13 cellular contexts compared by ENCODE assay signal in the genomic region with DNA sequence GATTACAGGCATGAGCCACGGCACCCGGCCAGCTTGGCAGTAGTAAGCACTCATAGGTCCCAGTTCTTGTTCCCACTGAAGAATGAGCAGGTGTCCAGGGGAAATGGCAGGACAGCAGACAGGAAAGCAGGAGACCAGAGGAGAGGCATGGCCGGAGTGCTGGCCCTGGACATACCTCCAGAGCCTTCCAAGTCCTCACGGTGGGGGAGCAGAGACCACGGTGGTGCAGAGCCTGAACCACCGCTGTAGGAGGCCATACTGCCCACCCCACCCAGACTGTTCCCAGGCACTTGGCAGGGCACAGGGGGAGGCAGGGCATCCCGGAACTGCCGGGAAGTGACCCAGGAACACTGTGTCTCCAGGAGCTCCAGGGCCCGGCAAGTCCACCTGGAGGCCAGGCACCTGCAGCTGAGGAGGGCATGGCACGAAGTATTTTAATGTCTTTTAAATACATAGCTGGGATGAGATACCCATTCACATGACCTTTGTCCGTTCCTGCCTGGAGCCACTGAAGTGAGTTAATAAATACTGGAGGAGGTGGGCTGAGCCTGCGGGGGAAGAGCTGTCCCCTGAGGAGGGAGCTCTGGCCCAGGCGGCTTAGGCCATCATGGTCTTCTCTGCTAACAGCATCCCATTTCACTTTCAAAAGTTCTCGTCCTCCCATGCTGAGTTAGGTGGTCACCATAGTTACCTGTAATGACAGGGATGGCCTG. TPM values are rescaled to one million over a fixed set of nuclear protein-coding genes. Genes with fewer than 3 reads are reported as not detected.
DNase-seq lines count a peak whose midpoint lies in the region; ATAC-seq, FAIRE-seq and TF ChIP-seq lines count a peak whose summit lies in the region.
"Had no signal": no experiment of that assay in that cellular context is flagged by ENCODE, and none has a peak within 500 bp of the region (broad histone marks: within the 10 kb centered on the region; RNA-seq: fewer than 3 reads in every experiment).

No MANE protein-coding gene starts in this region.

- no peak overlapping the region for H2AFZ ChIP-seq in GM12878 (ENCODE audit: control insufficient read depth, low read depth, low read length)

- BruUV-seq in GM12878 (replicated peaks; lab: Mats Ljungman, UMichigan), result no TSS peak
- no TSS peak for BruUV-seq in Calu3 (replicated peaks; lab: Mats Ljungman, UMichigan)

- ATAC-seq in GM21825 (IDR thresholded peaks at IDR 0.05; ENCODE audit: unreplicated experiment) (peak; percentile 10), GM12878 (peak; percentile 27)

- H3K27ac Mint-ChIP-seq in nephron (peak overlapping the region in 2 of 3 experiments; percentile 32 to 84), Calu3 (ENCODE audit: unreplicated experiment) (no peak overlapping the region)

- no peaks in the 10 kb centered on the region for H3K27me3 ChIP-seq in GM12878 (replicated peaks in 1 of 2; ENCODE audit: control insufficient read depth in 2 of 2, insufficient read depth in 2 of 2, low read length in 1 of 2)

- DNase-seq in DMS53 treated with DMSO at 0.1 percent for 48 hours (lab: John Stamatoyannopoulos, UW; ENCODE audit: unreplicated experiment) (peak; percentile 12), GM12878 (ENCODE audit: low read depth, low spot score) (no peak), D341Med (ENCODE audit: low spot score) (no peak), Calu3 (no peak), GM12892 (ENCODE audit: insufficient read length) (no peak)
- DNase-seq: amniotic stem cell, glutamatergic neuron had no signal

- peaks cover 5% of the 10 kb centered on the region; the same call in 1 of the 2 replicates for H3K4me1 ChIP-seq in GM12878 (ENCODE audit: control insufficient read depth, insufficient read depth, low read length)

- RAD21 ChIA-PET in GM12878 (lab: Charles Lee; ENCODE audit: unreplicated experiment), result no interaction called here

- in situ Hi-C loops in GM12878 (cut with MboI), result no loop called here

- H3K9me3 Mint-ChIP-seq in nephron, result no peaks in the 10 kb centered on the region
- no peaks in the 10 kb centered on the region for H3K9me3 Mint-ChIP-seq in Calu3 (ENCODE audit: low read depth, unreplicated experiment)
- H3K9me3 Mint-ChIP-seq: CD14-positive monocyte had no signal

- no peaks in the 10 kb centered on the region for H4K20me1 ChIP-seq in GM12878 (ENCODE audit: control insufficient read depth, insufficient read depth)

- POLR2A ChIA-PET in GM12878 (lab: Charles Lee), result no interaction called here

- no peak overlapping the region for H3K27ac ChIP-seq in GM12878 (ENCODE audit: control insufficient read depth, insufficient read depth)
- H3K27ac ChIP-seq: RWPE1 had no signal

- FAIRE-seq in GM12878 (lab: Jason Lieb, UNC), result no peak
- FAIRE-seq in GM12892 (lab: Jason Lieb, UNC), result no peak

- H3K79me2 ChIP-seq in GM12878 (ENCODE audit: control insufficient read depth, insufficient read depth, low read length), result no peaks in the 10 kb centered on the region

- SMC1A ChIA-PET in GM12878 (lab: Charles Lee; ENCODE audit: uncharacterized antibody, unreplicated experiment), result interaction anchor here (0.9 to 1.0 kb wide), 2 partner anchors 11 to 15 kb away, joined by 3 read pairs; no protein-coding TSS in a partner anchor

- CTCF ChIA-PET in GM12878 (lab: Yijun Ruan, JAX), result interaction anchor here (0.8 kb wide), 1 partner anchor 249 kb away, joined by 3 read pairs; no protein-coding TSS in a partner anchor
- CTCF ChIA-PET in Calu3 (lab: Charles Lee), result interaction anchor here (1.6 kb wide), 1 partner anchor 206 kb away, joined by 5 read pairs; no protein-coding TSS in a partner anchor

- H3K4me3 Mint-ChIP-seq in nephron (no peak overlapping the region), Calu3 (ENCODE audit: low read depth, unreplicated experiment) (no peak overlapping the region)
- H3K4me3 Mint-ChIP-seq: CD14-positive monocyte had no signal

- TF ChIP-seq POLR2A in GM12878 (IDR thresholded peaks at IDR 0.05; ENCODE audit: low read depth, low read length) (no peak), GM12892 (IDR thresholded peaks at IDR 0.05; ENCODE audit: low read depth, low read length) (no peak)

- no peak for TF ChIP-seq RAD21 in GM12878 (IDR thresholded peaks at IDR 0.05; ENCODE audit: insufficient read depth, low read depth, low read length)

- TF ChIP-seq EP300 in GM12878 (IDR thresholded peaks at IDR 0.05; ENCODE audit: borderline replicate concordance in 1 of 2, control insufficient read depth in 1 of 2, low read depth in 2 of 2, low read length in 2 of 2), result no peak

- WGBS in GM12878 (ENCODE audit: insufficient coverage, insufficient replicate concordance, low lambda C conversion rate, missing lambda C conversion rate), result 82% methylated on average over 14 of the region's 14 CpGs

- peaks cover 4 to 5% of the 10 kb centered on the region in 2 experiments; a peak in 2 of 4 replicates for H3K36me3 ChIP-seq in GM12878 (ENCODE audit: control insufficient read depth in 2 of 2, insufficient read depth in 2 of 2, low read length in 1 of 2)

- H3K27me3 Mint-ChIP-seq in nephron (ENCODE audit: low read depth) (peaks cover 7% of the 10 kb centered on the region), Calu3 (ENCODE audit: unreplicated experiment) (no peaks in the 10 kb centered on the region)

- H3K4me2 ChIP-seq in GM12878 (ENCODE audit: control insufficient read depth, insufficient read depth), result no peak overlapping the region

- no peak for TF ChIP-seq CTCF in GM12878 (IDR thresholded peaks at IDR 0.05 in 2 of 3, conservative IDR thresholded peaks at IDR 0.05 in 1 of 3; ENCODE audit: control insufficient read depth in 2 of 3, extremely low read depth in 1 of 3, insufficient read depth in 1 of 3, low read depth in 3 of 3, low read length in 3 of 3)
- TF ChIP-seq CTCF in nephron (IDR thresholded peaks at IDR 0.05; ENCODE audit: unreplicated experiment in 3 of 3), result no peak
- no peak for TF ChIP-seq CTCF in Calu3 (IDR thresholded peaks at IDR 0.05; ENCODE audit: unreplicated experiment)

- H3K4me3 ChIP-seq in GM12878, result no peak overlapping the region

- H3K9me3 ChIP-seq in GM12878 (replicated peaks; ENCODE audit: control insufficient read depth, insufficient read depth, low read length), result no peaks in the 10 kb centered on the region

- intact Hi-C loops in GM12878 (cut with micrococcal nuclease; ENCODE audit: unreplicated experiment) (no loop called here), Calu3 (cut with micrococcal nuclease; ENCODE audit: unreplicated experiment) (no loop called here)

- H3K4me1 Mint-ChIP-seq in nephron (no peaks in the 10 kb centered on the region), Calu3 (ENCODE audit: low read depth, unreplicated experiment) (peaks cover 28% of the 10 kb centered on the region)
- H3K4me1 Mint-ChIP-seq: CD14-positive monocyte had no signal

- H3K9ac ChIP-seq in GM12878 (ENCODE audit: control insufficient read depth, insufficient read depth, low read length), result no peak overlapping the region

- H3K36me3 Mint-ChIP-seq in nephron (ENCODE audit: low read depth), result peaks cover 17% of the 10 kb centered on the region
- H3K36me3 Mint-ChIP-seq in Calu3 (ENCODE audit: insufficient read depth, unreplicated experiment), result peaks cover 30% of the 10 kb centered on the region

TF ChIP-seq in GM12878, 131 proteins besides CTCF, POLR2A, EP300 and RAD21:
- no peak for TF ChIP-seq ASH2L (IDR thresholded peaks at IDR 0.05; ENCODE audit: borderline replicate concordance, low read depth)
- no peak for TF ChIP-seq HDAC2 (IDR thresholded peaks at IDR 0.05)
- TF ChIP-seq WRNIP1 (IDR thresholded peaks at IDR 0.05; ENCODE audit: borderline replicate concordance, low read depth, low read length), result no peak
- no peak for TF ChIP-seq POU2F2 (IDR thresholded peaks at IDR 0.05; ENCODE audit: borderline replicate concordance, low read depth, low read length)
- no peak for TF ChIP-seq NFYA (IDR thresholded peaks at IDR 0.05; ENCODE audit: borderline replicate concordance, low read depth, low read length)
- TF ChIP-seq MYC (IDR thresholded peaks at IDR 0.05; ENCODE audit: insufficient read depth, insufficient read length, insufficient replicate concordance, low read length, severe bottlenecking), result no peak
- no peak for TF ChIP-seq SMAD5 (IDR thresholded peaks at IDR 0.05; ENCODE audit: low read depth)
- no peak for TF ChIP-seq RB1 (IDR thresholded peaks at IDR 0.05; ENCODE audit: borderline replicate concordance)
- TF ChIP-seq PML (IDR thresholded peaks at IDR 0.05; ENCODE audit: low read length), result no peak
TF ChIP-seq in GM12878: peak in this region for 0.

RNA-seq across cellular contexts. Expression of gene TFCP2L1, which starts 49.7 kb away (rescaled TPM):
- total RNA-seq in GM12878 (2013; cell fraction: nucleolus; rRNA removed), result 0.10 TPM in 2 replicates
- total RNA-seq in GM12878 (2014; rRNA removed), result 0.06 and 0.11 TPM in 2 replicates
- 0.04 and 0.09 TPM in 2 replicates for total RNA-seq in GM12878 (2014; rRNA removed; fragmentation: Illumina TruSeq; extraction: Trizol)
- 0.21 TPM in 2 replicates for total RNA-seq in GM12878 (2021)
- 0.34 TPM for polyA plus RNA-seq in GM12878 (2011; ENCODE audit: low read depth)
- 0.01 and 0.10 TPM in 2 replicates for polyA plus RNA-seq in GM12878 (2011; rRNA removed)
- 0.03 and 0.12 TPM in 2 replicates for polyA plus RNA-seq in GM12878 (2011; cell fraction: cytosol; rRNA removed)
- 0.16 and 0.69 TPM in 2 replicates for polyA plus RNA-seq in GM12878 (2011; cell fraction: nucleus; rRNA removed)
- 0.47 and 0.73 TPM in 2 replicates for polyA plus RNA-seq in GM12878 (2012)
- polyA plus RNA-seq in GM12878 (2014; fragmentation: Illumina TruSeq; extraction: Trizol), result 0.10 and 0.14 TPM in 2 replicates
- under 1 TPM; 0.02 to 0.05 TPM for polyA plus RNA-seq in GM12878 (2014; fragmentation: Nextera tagmentation; extraction: Ambion mirVana)
- polyA plus RNA-seq in GM12878 (2014; rRNA removed), result 0.13 and 0.14 TPM in 2 replicates
- under 1 TPM in 1 of 2 experiments, not detected in 1; 0.09 TPM for polyA plus RNA-seq in GM12878 (2016; fragmentation: Nextera tagmentation; extraction: Ambion mirVana)
- polyA minus RNA-seq in GM12878 (2011; rRNA and poly(A)+ RNA removed), result under 0.01 TPM in 1 of 2 replicates, not detected in the other
- polyA minus RNA-seq in GM12878 (2011; cell fraction: cytosol; rRNA and poly(A)+ RNA removed), result not detected in 2 replicates
- under 0.01 and 0.29 TPM in 2 replicates for polyA minus RNA-seq in GM12878 (2011; cell fraction: nucleus; rRNA and poly(A)+ RNA removed)
- total RNA-seq in Calu3 (2022), result 21.1 and 29.8 TPM in 2 replicates
- polyA plus RNA-seq in GM12892 (2012; ENCODE audit: missing spikeins), result 1.8 TPM
- total RNA-seq: lung microvascular endothelial cell, pulmonary artery endothelial cell had no signal

Comparison
In these comparisons a context has a peak if more than half of its experiments do, and no peak if none do; other contexts are left out.
1. RNA of gene TFCP2L1, which starts 49.7 kb away (total RNA-seq): 21.1 to 29.8 TPM in Calu3; 0.04 to 0.21 TPM in GM12878; every median in the first group is over 10 times any median in the second.